In genomic region chr15:66876423-66876730, GRCh38 we compare ENCODE assay signal across 1 cellular context.
TF ChIP-seq lines count a peak whose summit lies in the region.

No MANE protein-coding gene starts in this region.

TF ChIP-seq in GM23338, 12 proteins besides CTCF, POLR2A, EP300 and RAD21 (continued from another document):
- TF ChIP-seq ZNF462 (CRISPR knock-in tag; IDR thresholded peaks at IDR 0.05): no peak
- TF ChIP-seq EZH2phosphoT487 (IDR thresholded peaks at IDR 0.05; ENCODE audit: unreplicated experiment): no peak
- TF ChIP-seq REST (IDR thresholded peaks at IDR 0.05; ENCODE audit: unreplicated experiment): no peak
- TF ChIP-seq ZNF114 (CRISPR knock-in tag; IDR thresholded peaks at IDR 0.05): no peak
- TF ChIP-seq EZH2 (IDR thresholded peaks at IDR 0.05; ENCODE audit: low read depth, unreplicated experiment): no peak
- no peak for TF ChIP-seq JUNB (IDR thresholded peaks at IDR 0.05; ENCODE audit: unreplicated experiment)
- no peak for TF ChIP-seq ETS1 (IDR thresholded peaks at IDR 0.05)
- TF ChIP-seq STAT1 (IDR thresholded peaks at IDR 0.05; ENCODE audit: unreplicated experiment): no peak
